Comparison of ENCODE assay signal across 1 cellular context in genomic region chr20:62820962-62821725, GRCh38.
A peak's percentile ranks its signal among the peaks of the same experiment; 100 is the strongest.
TF ChIP-seq lines count a peak whose summit lies in the region.

No MANE protein-coding gene starts in this region.

TF ChIP-seq in HEK293, 187 proteins besides CTCF, POLR2A, EP300 and RAD21 (continued from another document and continues in another):
- no peak for TF ChIP-seq ZNF513 (tag by site-specific recombination; IDR thresholded peaks at IDR 0.05)
- peak; percentile 41; the same call in 1 of the 2 replicates for TF ChIP-seq GLIS2 (tag by site-specific recombination; IDR thresholded peaks at IDR 0.05)
- 0 out of 2 replicates have a peak, but pooled peaks have one; percentile 1 for TF ChIP-seq KLF1 (tag by site-specific recombination; IDR thresholded peaks at IDR 0.05)
- TF ChIP-seq ZBTB8A (tag by site-specific recombination; IDR thresholded peaks at IDR 0.05): peak; percentile 11; the same call in 1 of the 2 replicates
- TF ChIP-seq ZNF391 (tag by site-specific recombination; IDR thresholded peaks at IDR 0.05; ENCODE audit: borderline replicate concordance, low read depth): no peak
- TF ChIP-seq ZFHX2 (tag by site-specific recombination; conservative IDR thresholded peaks at IDR 0.05): 0 out of 2 replicates have a peak, but pooled peaks have one; percentile 25
- no peak for TF ChIP-seq ZSCAN4 (tag by site-specific recombination; IDR thresholded peaks at IDR 0.05)
- TF ChIP-seq ZNF549 (tag by site-specific recombination; IDR thresholded peaks at IDR 0.05): no peak
- TF ChIP-seq PRDM6 (tag by site-specific recombination; IDR thresholded peaks at IDR 0.05): no peak
- no peak for TF ChIP-seq ZNF514 (tag by site-specific recombination; IDR thresholded peaks at IDR 0.05)
- TF ChIP-seq ZNF600 (tag by site-specific recombination; IDR thresholded peaks at IDR 0.05): no peak
- no peak for TF ChIP-seq ZBTB10 (tag by site-specific recombination; IDR thresholded peaks at IDR 0.05)
- no peak for TF ChIP-seq ZFP37 (tag by site-specific recombination; IDR thresholded peaks at IDR 0.05)
- no peak for TF ChIP-seq ZNF37A (tag by site-specific recombination; IDR thresholded peaks at IDR 0.05)
- no peak for TF ChIP-seq KLF9 (tag by site-specific recombination; IDR thresholded peaks at IDR 0.05; ENCODE audit: low read depth)
- no peak for TF ChIP-seq MEIS1 (CRISPR knock-in tag; IDR thresholded peaks at IDR 0.05; ENCODE audit: borderline replicate concordance)
- TF ChIP-seq ZNF692 (tag by site-specific recombination; IDR thresholded peaks at IDR 0.05): no peak
- no peak for TF ChIP-seq ZNF398 (tag by site-specific recombination; IDR thresholded peaks at IDR 0.05)
- no peak for TF ChIP-seq ZNF18 (tag by site-specific recombination; IDR thresholded peaks at IDR 0.05)
- TF ChIP-seq HIC1 (tag by site-specific recombination; IDR thresholded peaks at IDR 0.05): no peak
- TF ChIP-seq PRDM10 (tag by site-specific recombination; IDR thresholded peaks at IDR 0.05): peak; percentile 46; the same call in 1 of the 2 replicates
- no peak for TF ChIP-seq ZNF335 (tag by site-specific recombination; conservative IDR thresholded peaks at IDR 0.05)
- no peak for TF ChIP-seq ZNF133 (tag by site-specific recombination; IDR thresholded peaks at IDR 0.05)
- TF ChIP-seq GLI4 (tag by site-specific recombination; IDR thresholded peaks at IDR 0.05): no peak
- TF ChIP-seq ZBTB6 (tag by site-specific recombination; IDR thresholded peaks at IDR 0.05): no peak
- TF ChIP-seq ZNF76 (tag by site-specific recombination; IDR thresholded peaks at IDR 0.05; ENCODE audit: borderline replicate concordance, low read depth): no peak
- no peak for TF ChIP-seq ZEB2 (tag by site-specific recombination; IDR thresholded peaks at IDR 0.05)
- TF ChIP-seq ZBTB20 (tag by site-specific recombination; IDR thresholded peaks at IDR 0.05): no peak
- no peak for TF ChIP-seq ZNF169 (tag by site-specific recombination; IDR thresholded peaks at IDR 0.05)
- 0 out of 2 replicates have a peak, but pooled peaks have one; percentile 43 for TF ChIP-seq ZNF629 (tag by site-specific recombination; IDR thresholded peaks at IDR 0.05)
- TF ChIP-seq ELK4 (IDR thresholded peaks at IDR 0.05; ENCODE audit: borderline replicate concordance, low read depth, low read length): no peak
- no peak for TF ChIP-seq ZNF132 (tag by site-specific recombination; IDR thresholded peaks at IDR 0.05; ENCODE audit: borderline replicate concordance)
- TF ChIP-seq ZNF621 (tag by site-specific recombination; IDR thresholded peaks at IDR 0.05): no peak
- TF ChIP-seq ZXDB (tag by site-specific recombination; IDR thresholded peaks at IDR 0.05): no peak
- no peak for TF ChIP-seq BCL11B (tag by site-specific recombination; IDR thresholded peaks at IDR 0.05; ENCODE audit: low read depth)
- TF ChIP-seq ZBTB7A (tag by site-specific recombination; IDR thresholded peaks at IDR 0.05; ENCODE audit: low read depth): no peak
- TF ChIP-seq ZNF10 (tag by site-specific recombination; IDR thresholded peaks at IDR 0.05): no peak
- no peak for TF ChIP-seq SETDB1 (IDR thresholded peaks at IDR 0.05; ENCODE audit: insufficient read length, low read length)
- TF ChIP-seq YY1 (tag by site-specific recombination; IDR thresholded peaks at IDR 0.05): no peak
